Comparison of ENCODE assay signal across 9 cellular contexts in the genomic region with DNA sequence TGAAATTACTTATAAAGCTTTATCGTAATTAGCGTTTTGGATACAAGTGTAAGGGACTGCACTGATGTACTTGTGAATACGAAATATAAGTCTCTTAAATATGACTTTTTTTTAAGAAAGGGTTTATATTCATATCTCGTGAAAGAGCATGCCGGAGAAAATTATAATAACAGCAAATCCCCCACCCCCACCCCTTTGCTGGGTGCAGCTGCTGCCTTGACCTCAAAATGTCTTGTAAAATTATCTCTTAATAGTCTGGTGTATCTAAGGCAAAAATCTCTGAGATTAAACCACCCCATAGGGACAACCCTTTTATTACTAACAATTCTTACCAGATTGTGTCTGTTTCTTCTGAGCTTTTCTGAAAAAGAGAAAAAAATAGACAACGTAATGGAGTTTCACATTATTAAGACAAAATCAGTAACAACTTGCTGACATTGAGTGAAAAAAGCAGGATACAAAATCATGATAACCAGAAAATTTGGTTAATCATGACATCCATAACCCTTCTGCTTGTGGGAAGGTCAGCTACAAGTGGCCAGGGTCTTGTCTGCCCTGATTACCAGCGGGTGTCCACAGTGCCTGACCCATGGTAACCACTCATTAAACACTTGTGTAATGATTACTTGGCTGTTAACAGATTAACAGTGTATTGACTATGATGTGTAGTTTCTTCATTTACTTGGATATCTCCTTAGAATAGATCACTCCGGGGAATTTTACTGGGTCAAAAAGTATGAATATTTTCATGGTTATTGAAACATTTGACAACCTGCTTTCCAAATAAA. TPM values are rescaled to one million over a fixed set of nuclear protein-coding genes. Genes with fewer than 3 reads are reported as not detected.
DNase-seq lines count a peak whose midpoint lies in the region; ATAC-seq, FAIRE-seq and TF ChIP-seq lines count a peak whose summit lies in the region.
"Had no signal": no experiment of that assay in that cellular context is flagged by ENCODE, and none has a peak within 500 bp of the region (broad histone marks: within the 10 kb centered on the region; RNA-seq: fewer than 3 reads in every experiment).

No MANE protein-coding gene starts in this region.

- TF ChIP-seq CTCF in heart right ventricle (IDR thresholded peaks at IDR 0.05) (no peak), K562 (IDR thresholded peaks at IDR 0.05 in 2 of 3, conservative IDR thresholded peaks at IDR 0.05 in 1 of 3; ENCODE audit: insufficient read depth in 2 of 3, low read depth in 1 of 3, low read length in 3 of 3) (no peak), vagina (IDR thresholded peaks at IDR 0.05) (no peak)

- H3K4me1 ChIP-seq in heart right ventricle (peaks cover 0 to 45% (median 36%) of the 10 kb centered on the region in 9 donors), K562 (replicated peaks in 1 of 2; ENCODE audit: control insufficient read depth in 2 of 2, insufficient read depth in 2 of 2, low read length in 2 of 2) (peaks cover 4 to 10% of the 10 kb centered on the region in 2 experiments; a peak in 2 of 5 replicates), mesodermal cell (ENCODE audit: control insufficient read depth, insufficient read depth, low read length, poor library complexity, severe bottlenecking) (peaks cover 3% of the 10 kb centered on the region), vagina (peaks cover 27% of the 10 kb centered on the region)

- peaks cover 0 to 44% (median 0%) of the 10 kb centered on the region in 9 donors for H3K36me3 ChIP-seq in heart right ventricle
- H3K36me3 ChIP-seq in K562 (ENCODE audit: control insufficient read depth, insufficient read depth, low read length) = no peaks in the 10 kb centered on the region
- peaks cover 13% of the 10 kb centered on the region for H3K36me3 ChIP-seq in mesodermal cell (ENCODE audit: control insufficient read depth, insufficient read depth, low read length)
- H3K36me3 ChIP-seq in vagina = peaks cover 0 to 2% of the 10 kb centered on the region in 2 donors

- CTCF ChIA-PET in K562 (lab: Yijun Ruan, JAX; ENCODE audit: low intra/inter-chr PET ratio) = no interaction called here

- no peak for TF ChIP-seq RAD21 in K562 (CRISPR knock-in tag; conservative IDR thresholded peaks at IDR 0.05 in 1 of 2, IDR thresholded peaks at IDR 0.05 in 1 of 2)

- BruUV-seq in K562 (replicated peaks; lab: Mats Ljungman, UMichigan) = no TSS peak

- no peaks in the 10 kb centered on the region for H3K9me3 ChIP-seq in heart right ventricle
- H3K9me3 ChIP-seq in K562 (replicated peaks; ENCODE audit: control insufficient read depth, insufficient read depth, low read depth, low read length) = no peaks in the 10 kb centered on the region
- H3K9me3 ChIP-seq in mesodermal cell (ENCODE audit: control insufficient read depth, low read length) = no peaks in the 10 kb centered on the region
- H3K9me3 ChIP-seq in vagina = no peaks in the 10 kb centered on the region

- ATAC-seq in heart right ventricle = no peak
- no peak for ATAC-seq in Right ventricle myocardium inferior
- no peak for ATAC-seq in K562
- ATAC-seq in HG02571 (IDR thresholded peaks at IDR 0.05; ENCODE audit: unreplicated experiment) = no peak
- no peak for ATAC-seq in GM21619 (IDR thresholded peaks at IDR 0.05; ENCODE audit: unreplicated experiment)

- H3K79me2 ChIP-seq in K562 (ENCODE audit: control insufficient read depth, insufficient read depth, low read length) = peaks cover 21% of the 10 kb centered on the region

- peak overlapping the region in 9 of 10 donors; percentile 73 to 90 (median 85) for H3K4me3 ChIP-seq in heart right ventricle
- H3K4me3 ChIP-seq in K562 = no peak overlapping the region
- peak overlapping the region; percentile 94 for H3K4me3 ChIP-seq in mesodermal cell (ENCODE audit: extremely low read depth, insufficient read depth, low read length, poor library complexity, severe bottlenecking)
- peak overlapping the region; percentile 92 to 97 for H3K4me3 ChIP-seq in vagina

- POLR2A ChIA-PET in K562 (lab: Yijun Ruan, JAX) = interaction anchor here (1.0 kb wide), 1 partner anchor 15 kb away, joined by 3 read pairs; no protein-coding TSS in a partner anchor

- TF ChIP-seq EP300 in K562 (IDR thresholded peaks at IDR 0.05; ENCODE audit: low read length) = no peak

- WGBS in heart right ventricle, 2 donors = 84 to 87% methylated on average over 8 of the region's 8 CpGs
- WGBS in K562 (ENCODE audit: insufficient coverage, low coverage, missing lambda C conversion rate) = 58% methylated on average over 8 of the region's 8 CpGs
- 100% methylated on average over 1 of the region's 8 CpGs; no CpG with 5 or more reads in 1 of the 2 experiments for WGBS in mesodermal cell (ENCODE audit: insufficient coverage in 2 of 2), 2 experiments

- peak overlapping the region in 1 of 2 experiments; percentile 69; a peak in 2 of 4 replicates for H3K9ac ChIP-seq in K562 (ENCODE audit: insufficient read depth in 1 of 2, low read depth in 2 of 2, low read length in 2 of 2)

- 0 out of 2 replicates have a peak overlapping the region, but pooled peaks have one; percentile 76 for H3K4me2 ChIP-seq in K562 (ENCODE audit: insufficient read depth, low read length)

- intact Hi-C loops in heart right ventricle (cut with DNase I) = loop anchor here in 4 of 10 donors (5.0 to 10.0 kb wide), 3 partner anchors 41 to 218 kb away; no protein-coding TSS in a partner anchor
- intact Hi-C loops in Right ventricle myocardium inferior (cut with DNase I) = loop anchor here (10.0 kb wide), 2 partner anchors 192 to 218 kb away; a partner anchor contains a TSS
- intact Hi-C loops in K562 (cut with micrococcal nuclease) = loop anchor here (5.0 kb wide), 1 partner anchor 46 kb away; no protein-coding TSS in a partner anchor
- intact Hi-C loops in vagina (cut with DNase I) = loop anchor here (5.0 kb wide), 1 partner anchor 46 kb away; no protein-coding TSS in a partner anchor

- no peak overlapping the region for H2AFZ ChIP-seq in K562 (ENCODE audit: low read depth, low read length)

- in situ Hi-C loops in K562 (cut with MboI) = no loop called here

- no peaks in the 10 kb centered on the region for H3K27me3 ChIP-seq in heart right ventricle
- H3K27me3 ChIP-seq in K562 (ENCODE audit: control insufficient read depth in 2 of 2, insufficient read depth in 2 of 2, low read length in 2 of 2) = no peaks in the 10 kb centered on the region
- no peaks in the 10 kb centered on the region for H3K27me3 ChIP-seq in vagina

- H3K27ac ChIP-seq in heart right ventricle (peak overlapping the region in 3 of 10 donors; percentile 9 to 94 (median 91)), K562 (ENCODE audit: extremely low read depth, low read depth, low read length) (no peak overlapping the region), mesodermal cell (ENCODE audit: low read depth, low read length, severe bottlenecking) (no peak overlapping the region), vagina (peak overlapping the region; percentile 96)

- TF ChIP-seq POLR2A in K562 (conservative IDR thresholded peaks at IDR 0.05) (no peak), vagina (IDR thresholded peaks at IDR 0.05) (no peak)

- peak; percentile 23 for FAIRE-seq in K562 (lab: Jason Lieb, UNC)
- FAIRE-seq: frontal cortex had no signal

- no peaks in the 10 kb centered on the region for H3K9me1 ChIP-seq in K562 (ENCODE audit: control insufficient read depth, insufficient read depth, low read length)

- H4K20me1 ChIP-seq in K562 (replicated peaks; ENCODE audit: control insufficient read depth, insufficient read depth, low read length) = no peaks in the 10 kb centered on the region

- DNase-seq in heart right ventricle = no peak
- DNase-seq in Right ventricle myocardium inferior (ENCODE audit: missing footprints) = no peak
- DNase-seq in K562 (ENCODE audit: extremely low read depth in 1 of 4, low spot score in 3 of 4) = no peak
- no peak for DNase-seq in vagina (ENCODE audit: extremely low spot score in 2 of 2)
- no peak for DNase-seq in C1 segment of cervical spinal cord (lab: John Stamatoyannopoulos, UW)

RNA-seq across cellular contexts. Expression of a gene that starts 1.5 kb away (rescaled TPM):
- total RNA-seq in heart right ventricle (10 to 100 TPM; 43.1 to 77.6 (median 58.6) TPM), Right ventricle myocardium inferior (79.1 TPM), K562 (2014; rRNA removed) (10.1 and 12.2 TPM in 2 replicates), K562 (2014; rRNA removed; fragmentation: Illumina TruSeq; extraction: Trizol) (26.4 and 27.6 TPM in 2 replicates), K562 (2015; rRNA removed; fragmentation: Illumina TruSeq; extraction: Trizol) (28.6 and 30.6 TPM in 2 replicates), K562 (2021) (15.7 and 16.5 TPM in 2 replicates), vagina (9.6 TPM)
- polyA plus RNA-seq in heart right ventricle (10 to 100 TPM; 20.3 to 53.0 TPM), K562 (2011; rRNA removed) (21.3 and 22.0 TPM in 2 replicates), K562 (2014; fragmentation: Illumina TruSeq; extraction: Trizol) (22.4 and 27.5 TPM in 2 replicates), K562 (2014; fragmentation: Nextera tagmentation; extraction: Ambion mirVana) (1 to 10 TPM; 6.9 to 9.1 TPM), K562 (2014; rRNA removed) (11.3 and 21.0 TPM in 2 replicates)
- 9.3 and 17.8 TPM in 2 replicates for total RNA-seq in K562 (2011; cell fraction: chromatin; rRNA removed; ENCODE audit: low replicate concordance)
- total RNA-seq in K562 (2011; cell fraction: nucleolus; rRNA removed) = 3.2 and 4.6 TPM in 2 replicates
- 8.6 and 15.1 TPM in 2 replicates for total RNA-seq in K562 (2011; cell fraction: nucleoplasm; rRNA removed)
- polyA plus RNA-seq in K562 (2011; cell fraction: cytosol; rRNA removed) = 5.8 and 13.3 TPM in 2 replicates
- polyA plus RNA-seq in K562 (2011; cell fraction: nucleus; rRNA removed) = 9.0 and 16.4 TPM in 2 replicates
- 18.4 and 29.0 TPM in 2 replicates for polyA plus RNA-seq in K562 (2012)
- 15.7 and 16.3 TPM in 2 replicates for polyA minus RNA-seq in K562 (2011; rRNA and poly(A)+ RNA removed)
- 6.3 and 11.7 TPM in 2 replicates for polyA minus RNA-seq in K562 (2011; cell fraction: cytosol; rRNA and poly(A)+ RNA removed)
- polyA minus RNA-seq in K562 (2011; cell fraction: nucleus; rRNA and poly(A)+ RNA removed) = 3.6 and 8.8 TPM in 2 replicates
- 36.3 TPM for polyA plus RNA-seq in mesodermal cell (2013, experiment 1 of 2)
- 32.3 TPM for polyA plus RNA-seq in mesodermal cell (2013, experiment 2 of 2)

RNA-seq across cellular contexts. Expression of a gene that starts 1.8 kb away (rescaled TPM):
- total RNA-seq in heart right ventricle (100 to 1,000 TPM; 124 to 190 (median 169) TPM), Right ventricle myocardium inferior (163 TPM), K562 (2014; rRNA removed) (4.8 and 4.9 TPM in 2 replicates), K562 (2014; rRNA removed; fragmentation: Illumina TruSeq; extraction: Trizol) (10.4 and 11.0 TPM in 2 replicates), K562 (2015; rRNA removed; fragmentation: Illumina TruSeq; extraction: Trizol) (7.1 and 7.3 TPM in 2 replicates), K562 (2021) (8.5 and 8.6 TPM in 2 replicates), vagina (25.8 TPM)
- polyA plus RNA-seq in heart right ventricle (10 to 100 TPM; 16.6 to 49.5 TPM), K562 (2011; rRNA removed) (8.1 and 9.0 TPM in 2 replicates), K562 (2014; fragmentation: Illumina TruSeq; extraction: Trizol) (7.9 and 9.3 TPM in 2 replicates), K562 (2014; fragmentation: Nextera tagmentation; extraction: Ambion mirVana) (1 to 10 TPM; 3.4 to 5.6 TPM), K562 (2014; rRNA removed) (6.5 and 6.7 TPM in 2 replicates)
- 19.4 and 45.0 TPM in 2 replicates for total RNA-seq in K562 (2011; cell fraction: chromatin; rRNA removed; ENCODE audit: low replicate concordance)
- 7.0 and 10.0 TPM in 2 replicates for total RNA-seq in K562 (2011; cell fraction: nucleolus; rRNA removed)
- 16.4 and 22.6 TPM in 2 replicates for total RNA-seq in K562 (2011; cell fraction: nucleoplasm; rRNA removed)
- 2.4 and 4.6 TPM in 2 replicates for polyA plus RNA-seq in K562 (2011; cell fraction: cytosol; rRNA removed)
- polyA plus RNA-seq in K562 (2011; cell fraction: nucleus; rRNA removed) = 11.1 and 18.4 TPM in 2 replicates
- 4.5 and 18.2 TPM in 2 replicates for polyA plus RNA-seq in K562 (2012)
- polyA minus RNA-seq in K562 (2011; rRNA and poly(A)+ RNA removed) = 22.7 and 29.0 TPM in 2 replicates
- 2.9 and 6.2 TPM in 2 replicates for polyA minus RNA-seq in K562 (2011; cell fraction: cytosol; rRNA and poly(A)+ RNA removed)
- polyA minus RNA-seq in K562 (2011; cell fraction: nucleus; rRNA and poly(A)+ RNA removed) = 13.2 and 36.2 TPM in 2 replicates
- 12.2 TPM for polyA plus RNA-seq in mesodermal cell (2013, experiment 1 of 2)
- polyA plus RNA-seq in mesodermal cell (2013, experiment 2 of 2) = 10.7 TPM
